ENCODE assay signal across 17 cellular contexts in the genomic region with DNA sequence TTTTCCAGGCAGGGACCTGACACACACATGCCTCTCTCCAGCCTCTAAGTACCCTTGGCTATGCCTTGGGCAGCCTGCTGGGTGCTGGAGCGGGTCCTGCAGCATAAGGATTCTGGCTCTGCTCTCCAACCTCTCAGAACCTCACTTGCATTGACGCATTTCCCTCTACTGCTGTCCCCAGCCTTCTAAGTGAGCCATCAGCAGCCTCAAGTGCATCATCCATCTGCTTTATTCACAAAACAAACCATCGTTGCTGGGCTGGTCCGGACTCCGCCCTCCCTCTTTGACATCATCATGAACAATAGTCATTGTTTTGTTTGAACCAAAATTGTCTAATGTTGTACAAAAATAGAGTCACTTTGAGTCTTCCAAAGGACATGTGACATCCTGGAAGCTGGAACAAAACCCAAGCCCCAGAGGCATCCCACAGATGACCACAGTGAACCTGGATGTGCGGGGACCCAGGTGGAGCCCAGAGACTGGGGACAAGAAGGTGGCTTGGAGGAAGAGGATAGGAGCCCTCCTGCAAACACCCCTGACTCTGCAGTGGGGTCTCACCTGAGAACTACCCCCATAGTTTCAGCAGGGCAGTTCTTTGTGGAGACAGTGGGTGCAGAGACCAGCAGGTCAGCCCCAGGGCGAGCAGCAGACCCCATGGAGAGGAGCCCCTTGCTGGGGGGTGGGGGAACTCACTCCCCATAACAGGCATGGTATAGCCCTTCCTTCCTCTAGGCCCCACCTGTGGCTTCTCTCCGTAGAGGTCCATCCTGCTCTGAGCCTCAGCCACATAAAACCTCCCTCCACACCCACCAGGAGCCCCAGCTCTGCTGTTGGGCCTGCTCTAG.
DNase-seq lines count a peak whose midpoint lies in the region; ATAC-seq and TF ChIP-seq lines count a peak whose summit lies in the region.
"Had no signal": no experiment of that assay in that cellular context is flagged by ENCODE, and none has a peak within 500 bp of the region (broad histone marks: within the 10 kb centered on the region; RNA-seq: fewer than 3 reads in every experiment).

No MANE protein-coding gene starts in this region.

- peaks cover 8% of the 10 kb centered on the region for H3K4me1 Mint-ChIP-seq in memory B cell
- H3K4me1 Mint-ChIP-seq: activated CD4-positive, alpha-beta T cell treated with anti-CD3 and anti-CD28 coated beads, Interleukin-2, amount 10 ng/mL, durations not matched to agents 24 days and 14 days; natural killer cell had no signal

- no peaks in the 10 kb centered on the region for H3K9me3 Mint-ChIP-seq in memory B cell
- H3K9me3 Mint-ChIP-seq: activated CD4-positive, alpha-beta T cell treated with anti-CD3 and anti-CD28 coated beads, Interleukin-2, amount 10 ng/mL, durations not matched to agents 24 days and 14 days; natural killer cell had no signal

- no peak overlapping the region for H3K4me3 Mint-ChIP-seq in memory B cell
- H3K4me3 Mint-ChIP-seq: activated CD4-positive, alpha-beta T cell treated with anti-CD3 and anti-CD28 coated beads, Interleukin-2, amount 10 ng/mL, durations not matched to agents 24 days and 14 days; natural killer cell had no signal

- no peak for TF ChIP-seq CTCF in suprapubic skin (IDR thresholded peaks at IDR 0.05)

- TF ChIP-seq POLR2A in suprapubic skin (IDR thresholded peaks at IDR 0.05), result no peak
- no peak for TF ChIP-seq POLR2A in erythroblast (IDR thresholded peaks at IDR 0.05; ENCODE audit: low read length)

- peak overlapping the region; percentile 6 for H3K27ac Mint-ChIP-seq in memory B cell
- H3K27ac Mint-ChIP-seq: activated CD4-positive, alpha-beta T cell treated with anti-CD3 and anti-CD28 coated beads, Interleukin-2, amount 10 ng/mL, durations not matched to agents 24 days and 14 days; natural killer cell had no signal

- H3K27me3 ChIP-seq in suprapubic skin, result peaks cover 4% of the 10 kb centered on the region
- H3K27me3 ChIP-seq: heart left ventricle had no signal

- no peak for ATAC-seq in left cardiac atrium
- ATAC-seq in memory B cell (ENCODE audit: low read depth), result no peak
- no peak for ATAC-seq in GM18517 (IDR thresholded peaks at IDR 0.05; ENCODE audit: unreplicated experiment)
- ATAC-seq in HG02938 (IDR thresholded peaks at IDR 0.05; ENCODE audit: unreplicated experiment), result no peak
- ATAC-seq: natural killer cell had no signal

- H3K27me3 Mint-ChIP-seq in memory B cell, result peaks cover 3% of the 10 kb centered on the region
- H3K27me3 Mint-ChIP-seq: activated CD4-positive, alpha-beta T cell treated with anti-CD3 and anti-CD28 coated beads, Interleukin-2, amount 10 ng/mL, durations not matched to agents 24 days and 14 days had no signal

- H3K4me3 ChIP-seq in suprapubic skin, result no peak overlapping the region
- H3K4me3 ChIP-seq: heart left ventricle had no signal

- no peak for TF ChIP-seq EP300 in suprapubic skin (IDR thresholded peaks at IDR 0.05)

- no peaks in the 10 kb centered on the region for H3K36me3 Mint-ChIP-seq in memory B cell
- H3K36me3 Mint-ChIP-seq: natural killer cell had no signal

- intact Hi-C loops in cardiac septum (cut with DNase I) (no loop called here), left cardiac atrium (cut with DNase I) (no loop called here)

- no peaks in the 10 kb centered on the region for H3K36me3 ChIP-seq in suprapubic skin
- H3K36me3 ChIP-seq: heart left ventricle had no signal

- no peaks in the 10 kb centered on the region for H3K4me1 ChIP-seq in suprapubic skin

- 82% methylated on average over 7 of the region's 8 CpGs for WGBS in suprapubic skin

- peak overlapping the region; percentile 11 for H3K27ac ChIP-seq in cingulate gyrus (ENCODE audit: low read depth, low read length)
- H3K27ac ChIP-seq in suprapubic skin, result no peak overlapping the region

- DNase-seq in cardiac septum (ENCODE audit: low spot score) (peak; percentile 69), left cardiac atrium (no peak), memory B cell (ENCODE audit: low spot score in 2 of 2) (no peak), suprapubic skin (ENCODE audit: low spot score in 2 of 2) (peak; percentile 45 to 65), erythroblast (lab: John Stamatoyannopoulos, UW) (no peak)
- DNase-seq: activated CD4-positive, alpha-beta T cell treated with anti-CD3 and anti-CD28 coated beads, Interleukin-2, amount 10 ng/mL, durations not matched to agents 24 days and 14 days; activated naive CD4-positive, alpha-beta T cell; amniotic stem cell; effector CD4-positive, alpha-beta T cell; KG1; natural killer cell; NCI-H1930; stimulated activated CD4-positive, alpha-beta T cell treated with anti-CD3 and anti-CD28 coated beads, Interleukin-4, amount 100 ng/mL, for 1 hour had no signal

- no peaks in the 10 kb centered on the region for H3K9me3 ChIP-seq in suprapubic skin
- H3K9me3 ChIP-seq: heart left ventricle had no signal

Comparison
In these comparisons a context has a peak if more than half of its experiments do, and no peak if none do; other contexts are left out.
1. DNase-seq: peak in cardiac septum (single experiment) and suprapubic skin (2 of 2); none in left cardiac atrium (single experiment), memory B cell (0 of 2) and erythroblast (0 of 2).